28 cellular contexts compared by ENCODE assay signal in genomic region chr18:6816154-6816553, GRCh38.
"Had no signal": no experiment of that assay in that cellular context is flagged by ENCODE, and none has a peak within 500 bp of the region (broad histone marks: within the 10 kb centered on the region; RNA-seq: fewer than 3 reads in every experiment).

No MANE protein-coding gene starts in this region.

- H3K4me1 ChIP-seq: body of pancreas, esophagus squamous epithelium had no signal

- DNase-seq: activated B cell treated with CpG ODN at 0.5 μM for 24 hours; activated CD4-positive, alpha-beta T cell treated with anti-CD3 and anti-CD28 coated beads for 48 hours; activated CD4-positive, alpha-beta T cell treated with anti-CD3 and anti-CD28 coated beads, Interleukin-2, amount 50 U/mL, for 1 hour; activated CD4-positive, alpha-beta T cell treated with anti-CD3 and anti-CD28 coated beads, Interleukin-2, amount 50 U/mL, for 48 hours; activated CD8-positive, alpha-beta memory T cell treated with anti-CD3 and anti-CD28 coated beads for 24 hours; activated CD8-positive, alpha-beta T cell treated with anti-CD3 and anti-CD28 coated beads for 36 hours; activated effector memory CD4-positive, alpha-beta T cell treated with Interleukin-2 at 50 U/mL for 16 hours; activated gamma-delta T cell treated with Interleukin-2 at 50 U/mL for 16 hours; activated naive CD4-positive, alpha-beta T cell treated with anti-CD3 and anti-CD28 coated beads, Interleukin-2, amount 50 U/mL, for 16 hours; activated naive CD4-positive, alpha-beta T cell treated with Interleukin-2 at 50 U/mL for 16 hours; activated T-cell treated with anti-CD3 and anti-CD28 coated beads, Interleukin-2, amount 50 U/mL, for 4 hours; amniotic stem cell; anterior cingulate cortex; body of pancreas; caudate nucleus; cortex of kidney; dermis blood vessel endothelial cell; effector CD8-positive, alpha-beta T cell; esophagus squamous epithelium; foreskin fibroblast; SW 1271; T-cell; T-helper 17 cell; T1000; WERI-Rb-1 had no signal

- H3K27me3 ChIP-seq: body of pancreas, esophagus squamous epithelium had no signal

- ATAC-seq: activated CD4-positive, CD25-positive, alpha-beta regulatory T cell treated with anti-CD3 and anti-CD28 coated beads, Interleukin-2, amount 50 U/mL, for 24 hours; activated CD8-positive, alpha-beta T cell treated with anti-CD3 and anti-CD28 coated beads for 36 hours; activated T-cell treated with anti-CD3 and anti-CD28 coated beads, Interleukin-2, amount 50 U/mL, for 4 hours; activated T-helper 17 cell treated with anti-CD3 and anti-CD28 coated beads, Interleukin-2, amount 50 U/mL, for 72 hours; body of pancreas; T-cell; T-helper 17 cell had no signal

- H3K27ac ChIP-seq: body of pancreas, epithelial cell of prostate, esophagus squamous epithelium, WERI-Rb-1 had no signal

- H3K4me3 ChIP-seq: body of pancreas, esophagus squamous epithelium had no signal

- H3K9me3 ChIP-seq: body of pancreas, esophagus squamous epithelium had no signal

- H3K36me3 ChIP-seq: esophagus squamous epithelium, WERI-Rb-1 had no signal
